6 cellular contexts compared by ENCODE assay signal in the genomic region with DNA sequence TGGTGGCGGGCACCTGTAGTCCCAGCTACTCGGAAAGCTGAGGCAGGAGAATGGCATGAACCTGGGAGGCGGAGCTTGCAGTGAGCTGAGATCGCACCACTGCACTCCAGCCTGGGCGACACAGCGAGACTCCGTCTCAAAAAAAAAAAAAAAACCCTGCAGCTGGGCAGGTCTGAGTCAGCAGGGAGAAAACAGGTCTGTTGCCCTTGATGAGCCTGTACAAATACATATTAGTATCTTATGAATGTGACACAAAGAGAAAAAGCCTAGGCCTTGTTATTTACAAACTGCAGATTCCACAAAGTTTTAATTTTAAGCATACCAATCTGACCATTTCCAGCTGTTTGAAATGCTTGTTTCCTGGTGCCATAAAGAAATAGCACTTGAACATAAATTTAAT.
DNase-seq lines count a peak whose midpoint lies in the region; ATAC-seq and TF ChIP-seq lines count a peak whose summit lies in the region.
"Not testable (repeated sequence)": the region's sequence is repeated elsewhere in the genome, so short reads cannot be mapped to it uniquely, and the experiment has no call there.

No MANE protein-coding gene starts in this region.

- peak overlapping the region; percentile 32 for H3K27ac Mint-ChIP-seq in WTC11

- H3K9me3 Mint-ChIP-seq in WTC11: not testable (repeated sequence)

- H3K9me3 ChIP-seq in HUES48 (ENCODE audit: control insufficient read depth, insufficient read depth, low read length); hepatocyte (ENCODE audit: low read depth); psoas muscle: not testable (repeated sequence)

- H3K9me2 ChIP-seq in hepatocyte (replicated peaks; ENCODE audit: insufficient read depth): not testable (repeated sequence)

- H3K4me1 Mint-ChIP-seq in WTC11: peaks cover 76% of the 10 kb centered on the region

- intact Hi-C loops in psoas muscle (cut with DNase I): not testable (repeated sequence)

- not testable (repeated sequence) for H3K4me3 Mint-ChIP-seq in WTC11

- H4K20me1 ChIP-seq in hepatocyte (ENCODE audit: insufficient read depth, poor library complexity, severe bottlenecking): not testable (repeated sequence)

- not testable (repeated sequence) for H3K4me3 ChIP-seq in HUES48 (ENCODE audit: low read depth, low read length); hepatocyte; psoas muscle

- DNase-seq in DMS53 (lab: John Stamatoyannopoulos, UW): peak; percentile 31
- not testable (repeated sequence) for DNase-seq in WTC11 (ENCODE audit: low spot score); epithelial cell of prostate (ENCODE audit: low read depth, low spot score); hepatocyte (ENCODE audit: low spot score); psoas muscle

- not testable (repeated sequence) for H3K27me3 Mint-ChIP-seq in WTC11 (ENCODE audit: low read depth)

- POLR2A ChIA-PET in WTC11 (lab: Charles Lee): not testable (repeated sequence)

- H3K27me3 ChIP-seq in HUES48 (ENCODE audit: control insufficient read depth, insufficient read depth, low read length); hepatocyte; psoas muscle (ENCODE audit: insufficient read depth in 3 of 3, low read length in 2 of 3): not testable (repeated sequence)

- H2AFZ ChIP-seq in hepatocyte: not testable (repeated sequence)

- CTCF ChIA-PET in WTC11 (lab: Charles Lee): not testable (repeated sequence)

- H3K36me3 ChIP-seq in HUES48 (ENCODE audit: control insufficient read depth, insufficient read depth, low read length); hepatocyte (replicated peaks; ENCODE audit: insufficient read depth, low read depth); psoas muscle (ENCODE audit: insufficient read depth in 1 of 2, low read depth in 1 of 2): not testable (repeated sequence)

- peak overlapping the region; percentile 44 for H3K27ac ChIP-seq in HUES48 (ENCODE audit: low read depth, low read length)
- peak overlapping the region; percentile 34 for H3K27ac ChIP-seq in epithelial cell of prostate
- H3K27ac ChIP-seq in hepatocyte: peak overlapping the region; percentile 31
- H3K27ac ChIP-seq in psoas muscle: not testable (repeated sequence)

- TF ChIP-seq CTCF in WTC11 (IDR thresholded peaks at IDR 0.05); hepatocyte (IDR thresholded peaks at IDR 0.05; ENCODE audit: poor library complexity); psoas muscle (IDR thresholded peaks at IDR 0.05): not testable (repeated sequence)

- H3K4me1 ChIP-seq in HUES48 (ENCODE audit: control insufficient read depth, insufficient read depth, low read length): peaks cover 29% of the 10 kb centered on the region
- H3K4me1 ChIP-seq in hepatocyte (ENCODE audit: insufficient read depth): not testable (repeated sequence)
- H3K4me1 ChIP-seq in psoas muscle: peaks cover 14% of the 10 kb centered on the region

- 81% methylated on average over 7 of the region's 7 CpGs for WGBS in hepatocyte (ENCODE audit: low lambda C conversion rate, missing lambda C conversion rate)
- WGBS in psoas muscle, 3 donors: 89 to 100% (median 95%) methylated on average over 4 to 7 of the region's 7 CpGs

- not testable (repeated sequence) for H3K79me2 ChIP-seq in hepatocyte

- H3K9ac ChIP-seq in HUES48 (ENCODE audit: low read depth, low read length): not testable (repeated sequence)

- H3K36me3 Mint-ChIP-seq in WTC11: peaks cover 15% of the 10 kb centered on the region

- H3K4me2 ChIP-seq in hepatocyte: not testable (repeated sequence)

- ATAC-seq in WTC11: not testable (repeated sequence)
- peak in 3 of 4 donors; percentile 37 to 49 (median 45) for ATAC-seq in psoas muscle

TF ChIP-seq in WTC11, 78 proteins besides CTCF, POLR2A, EP300 and RAD21:
- peak; percentile 45; the same call in 1 of the 2 replicates for TF ChIP-seq ZNF121 (CRISPR knock-in tag; IDR thresholded peaks at IDR 0.05)
TF ChIP-seq in WTC11: peak in this region for 1; not testable (repeated sequence) for 77.
